36 cellular contexts compared by ENCODE assay signal in the genomic region with DNA sequence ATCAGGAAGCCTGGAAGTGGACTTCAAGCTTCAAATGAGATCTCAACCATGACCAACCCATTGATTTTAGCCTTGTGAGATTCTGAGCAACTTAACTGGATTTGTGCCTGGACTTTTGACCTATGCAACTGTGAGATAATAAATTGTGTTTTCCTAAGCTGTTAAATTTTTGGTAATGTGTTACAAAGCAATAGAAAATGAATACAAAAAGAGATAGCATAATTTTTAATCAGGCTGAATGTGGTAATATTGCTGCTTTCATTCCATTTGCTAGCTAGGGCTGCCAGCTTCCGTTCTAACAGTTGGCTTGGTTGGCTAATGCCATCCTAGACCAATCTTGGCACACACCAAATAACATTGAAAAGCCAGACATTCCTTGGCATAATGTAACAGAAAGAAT.
"Had no signal": no experiment of that assay in that cellular context is flagged by ENCODE, and none has a peak within 500 bp of the region (broad histone marks: within the 10 kb centered on the region; RNA-seq: fewer than 3 reads in every experiment).

No MANE protein-coding gene starts in this region.

- H3K36me3 ChIP-seq: WERI-Rb-1 had no signal

- FAIRE-seq: bronchial epithelial cell had no signal

- H3K4me3 ChIP-seq: body of pancreas had no signal

- ATAC-seq: activated T-cell treated with anti-CD3 and anti-CD28 coated beads, Interleukin-2, amount 50 U/mL, for 72 hours; activated T-helper 17 cell treated with anti-CD3 and anti-CD28 coated beads, Interleukin-2, amount 50 U/mL, for 72 hours; body of pancreas had no signal

- DNase-seq: activated CD4-positive, alpha-beta memory T cell treated with anti-CD3 and anti-CD28 coated beads, Interleukin-2, amount 10 ng/mL, durations not matched to agents 7 days and 5 days; activated CD4-positive, alpha-beta T cell treated with anti-CD3 and anti-CD28 coated beads for 1 hour; activated CD4-positive, alpha-beta T cell treated with anti-CD3 and anti-CD28 coated beads for 48 hours; activated CD4-positive, CD25-positive, alpha-beta regulatory T cell; activated effector memory CD4-positive, alpha-beta T cell treated with anti-CD3 and anti-CD28 coated beads, Interleukin-2, amount 50 U/mL, for 16 hours; activated naive CD4-positive, alpha-beta T cell; activated naive CD4-positive, alpha-beta T cell treated with anti-CD3 and anti-CD28 coated beads, Interleukin-2, amount 50 U/mL, for 16 hours; activated naive CD8-positive, alpha-beta T cell treated with anti-CD3 and anti-CD28 coated beads for 36 hours; activated T-cell treated with anti-CD3 and anti-CD28 coated beads, Interleukin-2, amount 50 U/mL, for 1 hour; activated T-cell treated with anti-CD3 and anti-CD28 coated beads, Interleukin-2, amount 50 U/mL, for 72 hours; amniotic stem cell; aorta; body of pancreas; central memory CD4-positive, alpha-beta T cell; Karpas-422; KBM-7; MM.1S; MV-4-11; NCI-H1092 treated with DMSO at 0.1 percent for 48 hours; NCI-H1417; NCI-H146; NCI-H187; NCI-H2029 treated with DMSO at 0.1 percent for 48 hours; NCI-H2107; NCI-H2171; NCI-H510A; NCI-H526; NCI-H748 treated with DMSO at 0.1 percent for 48 hours; Right ventricle myocardium superior; SW 1271; T-helper 1 cell; T-helper 2 cell; T1000; WERI-Rb-1 had no signal

- H3K4me1 ChIP-seq: body of pancreas had no signal

- H3K27me3 ChIP-seq: body of pancreas had no signal

- H3K9me3 ChIP-seq: body of pancreas had no signal

- H3K27ac ChIP-seq: body of pancreas, WERI-Rb-1 had no signal
